1 cellular context compared by ENCODE assay signal in genomic region chrX:153970398-153971123, GRCh38.
TF ChIP-seq lines count a peak whose summit lies in the region.

No MANE protein-coding gene starts in this region.

TF ChIP-seq in HepG2, 621 proteins besides CTCF, POLR2A, EP300 and RAD21 (continues in another document):
- TF ChIP-seq ZBTB7A (CRISPR knock-in tag; IDR thresholded peaks at IDR 0.05) (no peak), ARID3A (IDR thresholded peaks at IDR 0.05; ENCODE audit: low read depth, low read length) (no peak), PITX1 (CRISPR knock-in tag; IDR thresholded peaks at IDR 0.05) (no peak), ZNF777 (CRISPR knock-in tag; IDR thresholded peaks at IDR 0.05) (0 out of 2 replicates have a peak, but pooled peaks have one; percentile 39), CREM (IDR thresholded peaks at IDR 0.05) (0 out of 2 replicates have a peak, but pooled peaks have one; percentile 27), CREM (CRISPR knock-in tag; IDR thresholded peaks at IDR 0.05) (no peak), MLX (CRISPR knock-in tag; IDR thresholded peaks at IDR 0.05) (no peak), MEF2D (CRISPR knock-in tag; IDR thresholded peaks at IDR 0.05) (no peak), ZNF652 (CRISPR knock-in tag; IDR thresholded peaks at IDR 0.05; ENCODE audit: borderline replicate concordance, low read depth) (no peak), MAZ (IDR thresholded peaks at IDR 0.05; ENCODE audit: borderline replicate concordance, low read depth, low read length) (peak; percentile 55; the same call in 1 of the 2 replicates), MAZ (CRISPR knock-in tag; IDR thresholded peaks at IDR 0.05; ENCODE audit: low read depth) (no peak), POLR2G (IDR thresholded peaks at IDR 0.05; ENCODE audit: low read depth, low read length) (no peak), ZNF569 (CRISPR knock-in tag; IDR thresholded peaks at IDR 0.05; ENCODE audit: borderline replicate concordance) (no peak), HIVEP1 (CRISPR knock-in tag; IDR thresholded peaks at IDR 0.05) (no peak), ZNF20 (CRISPR knock-in tag; IDR thresholded peaks at IDR 0.05) (no peak), RERE (CRISPR knock-in tag; IDR thresholded peaks at IDR 0.05; ENCODE audit: low read depth) (no peak), TIGD3 (CRISPR knock-in tag; IDR thresholded peaks at IDR 0.05; ENCODE audit: borderline replicate concordance) (no peak), YEATS4 (CRISPR knock-in tag; IDR thresholded peaks at IDR 0.05; ENCODE audit: borderline replicate concordance) (no peak), FOXA3 (CRISPR knock-in tag; IDR thresholded peaks at IDR 0.05) (no peak), ZNF816 (CRISPR knock-in tag; IDR thresholded peaks at IDR 0.05; ENCODE audit: borderline replicate concordance) (0 out of 2 replicates have a peak, but pooled peaks have one; percentile 32), SNAPC5 (CRISPR knock-in tag; IDR thresholded peaks at IDR 0.05; ENCODE audit: borderline replicate concordance) (no peak), HNRNPK (IDR thresholded peaks at IDR 0.05; ENCODE audit: low read depth, low read length, poor library complexity, severe bottlenecking) (peak; percentile 85), ZNF335 (CRISPR knock-in tag; IDR thresholded peaks at IDR 0.05) (0 out of 2 replicates have a peak, but pooled peaks have one; percentile 2), YY1 (IDR thresholded peaks at IDR 0.05; ENCODE audit: insufficient read depth, insufficient replicate concordance, low read depth, low read length) (peak; percentile 94), ZNF180 (CRISPR knock-in tag; IDR thresholded peaks at IDR 0.05; ENCODE audit: borderline replicate concordance, low read depth) (no peak), ZNF44 (CRISPR knock-in tag; IDR thresholded peaks at IDR 0.05) (no peak), EZH2 (conservative IDR thresholded peaks at IDR 0.05; ENCODE audit: low read depth, low read length) (no peak), ZSCAN30 (CRISPR knock-in tag; IDR thresholded peaks at IDR 0.05) (no peak), ZNF749 (CRISPR knock-in tag; IDR thresholded peaks at IDR 0.05; ENCODE audit: borderline replicate concordance) (no peak), PHF8 (CRISPR knock-in tag; IDR thresholded peaks at IDR 0.05) (peak; percentile 14; the same call in 1 of the 2 replicates), ZNF670 (CRISPR knock-in tag; IDR thresholded peaks at IDR 0.05; ENCODE audit: borderline replicate concordance) (0 out of 2 replicates have a peak, but pooled peaks have one; percentile 36), ZFP91 (CRISPR knock-in tag; IDR thresholded peaks at IDR 0.05; ENCODE audit: borderline replicate concordance) (no peak), U2AF2 (IDR thresholded peaks at IDR 0.05; ENCODE audit: low read depth, low read length) (no peak), ZNF274 (CRISPR knock-in tag; IDR thresholded peaks at IDR 0.05) (no peak), LRRFIP1 (CRISPR knock-in tag; conservative IDR thresholded peaks at IDR 0.05) (no peak), BRD4 (CRISPR knock-in tag; IDR thresholded peaks at IDR 0.05) (no peak), BRCA1 (CRISPR knock-in tag; IDR thresholded peaks at IDR 0.05) (no peak), XRCC5 (optimal IDR thresholded peaks at IDR 0.05; ENCODE audit: low read length) (no peak), HMGXB3 (CRISPR knock-in tag; IDR thresholded peaks at IDR 0.05; ENCODE audit: borderline replicate concordance) (0 out of 2 replicates have a peak, but pooled peaks have one; percentile 17), ZNF207 (IDR thresholded peaks at IDR 0.05; ENCODE audit: borderline replicate concordance) (no peak), AGO2 (optimal IDR thresholded peaks at IDR 0.05; ENCODE audit: low read depth, low read length) (peak; percentile 12), ZBTB38 (CRISPR knock-in tag; IDR thresholded peaks at IDR 0.05) (no peak), ATF3 (CRISPR knock-in tag; IDR thresholded peaks at IDR 0.05) (no peak)
